8 cellular contexts compared by ENCODE assay signal in genomic region chr3:48232734-48233133, GRCh38. TPM values are rescaled to one million over a fixed set of nuclear protein-coding genes. Genes with fewer than 3 reads are reported as not detected.
DNase-seq lines count a peak whose midpoint lies in the region; ATAC-seq lines count a peak whose summit lies in the region.

No MANE protein-coding gene starts in this region.

- H3K4me2 ChIP-seq in skeletal muscle satellite cell (ENCODE audit: low read length), result peak overlapping the region; percentile 75

- H3K9me3 ChIP-seq in skeletal muscle satellite cell (replicated peaks; ENCODE audit: low read length), result no peaks in the 10 kb centered on the region

- H3K4me1 ChIP-seq in skeletal muscle satellite cell (ENCODE audit: control insufficient read depth, insufficient read depth, low read length), result peaks cover 3% of the 10 kb centered on the region

- no peaks in the 10 kb centered on the region for H3K36me3 ChIP-seq in skeletal muscle satellite cell (ENCODE audit: insufficient read depth, low read length)

- H3K27me3 ChIP-seq in skeletal muscle satellite cell (ENCODE audit: control insufficient read depth, insufficient read depth, low read length), result peaks cover 4% of the 10 kb centered on the region

- no peak overlapping the region for H3K9ac ChIP-seq in skeletal muscle satellite cell (ENCODE audit: low read depth, low read length)

- peak; percentile 52 for ATAC-seq in GM21381 (IDR thresholded peaks at IDR 0.05; ENCODE audit: unreplicated experiment)
- ATAC-seq in HG02588 (IDR thresholded peaks at IDR 0.05; ENCODE audit: unreplicated experiment), result no peak

- DNase-seq in CD1c-positive myeloid dendritic cell (ENCODE audit: extremely low spot score), result peak; percentile 82
- peak; percentile 75 for DNase-seq in NCI-H1092 treated with DMSO at 0.1 percent for 48 hours (lab: John Stamatoyannopoulos, UW)
- peak; percentile 28 for DNase-seq in T follicular helper cell (ENCODE audit: low read depth)
- peak in 55 of 56 donors; percentile 9 to 88 (median 55) for DNase-seq in amygdala (lab: John Stamatoyannopoulos, UW)
- peak; percentile 75 to 81 for DNase-seq in hippocampal formation (lab: John Stamatoyannopoulos, UW)

- peak overlapping the region; percentile 33 for H3K4me3 ChIP-seq in skeletal muscle satellite cell (ENCODE audit: low read length)

RNA-seq across cellular contexts. Expression of gene ZNF589, which starts 8.2 kb away (rescaled TPM):
- total RNA-seq in skeletal muscle satellite cell (2012; rRNA removed), result 3.3 and 5.6 TPM in 2 replicates

RNA-seq across cellular contexts. Expression of gene CAMP, which starts 9.4 kb away (rescaled TPM):
- not detected in 2 replicates for total RNA-seq in skeletal muscle satellite cell (2012; rRNA removed)

RNA-seq across cellular contexts. Expression of gene CDC25A, which starts 44.5 kb away (rescaled TPM):
- 6.3 and 6.8 TPM in 2 replicates for total RNA-seq in skeletal muscle satellite cell (2012; rRNA removed)

Comparison
In these comparisons a context has a peak if more than half of its experiments do, and no peak if none do; other contexts are left out.
1. DNase-seq: peak in every context shown above with its lines; median percentile 82 in CD1c-positive myeloid dendritic cell; 78 in hippocampal formation; 75 in NCI-H1092 treated with DMSO at 0.1 percent for 48 hours; 55 in amygdala; 28 in T follicular helper cell.